In genomic region chr1:40078512-40079333, GRCh38 we compare ENCODE assay signal across 8 cellular contexts. TPM values are rescaled to one million over a fixed set of nuclear protein-coding genes. Genes with fewer than 3 reads are reported as not detected.
DNase-seq lines count a peak whose midpoint lies in the region; ATAC-seq, FAIRE-seq and TF ChIP-seq lines count a peak whose summit lies in the region.

No MANE protein-coding gene starts in this region.

- FAIRE-seq in pancreas (lab: Jason Lieb, UNC) = no peak

- no peak overlapping the region for H3K4me3 ChIP-seq in pancreas

- DNase-seq in COR-L47 (lab: John Stamatoyannopoulos, UW) (peak; percentile 100), HFFc6 (peak; percentile 50), NCI-H82 (lab: John Stamatoyannopoulos, UW) (peak; percentile 87), fibroblast of peridontal ligament (ENCODE audit: extremely low read depth) (peak; percentile 62), pancreas (peak in 3 of 6 donors; percentile 24 to 61 (median 33)), middle frontal gyrus (ENCODE audit: extremely low spot score, low spot score) (no peak)
- peak; percentile 45 for DNase-seq in activated CD8-positive, alpha-beta memory T cell treated with anti-CD3 and anti-CD28 coated beads, Interleukin-2, amount 50 U/mL, for 4 hours

- H3K36me3 Mint-ChIP-seq in HFFc6 (ENCODE audit: low read depth) = peaks cover 16% of the 10 kb centered on the region

- no peaks in the 10 kb centered on the region for H3K9me3 ChIP-seq in pancreas

- no peak overlapping the region for H3K4me3 Mint-ChIP-seq in HFFc6

- no peak overlapping the region for H3K27ac ChIP-seq in pancreas

- H3K36me3 ChIP-seq in pancreas = peaks cover 0 to 14% (median 0%) of the 10 kb centered on the region in 3 donors

- H3K27ac Mint-ChIP-seq in HFFc6 = peak overlapping the region; percentile 84

- no peaks in the 10 kb centered on the region for H3K9me3 Mint-ChIP-seq in HFFc6

- 78 to 84% methylated on average over 5 of the region's 5 CpGs for WGBS in pancreas, 2 donors

- ATAC-seq in pancreas (peak; percentile 59 to 86 (median 80)), HG03097 (IDR thresholded peaks at IDR 0.05; ENCODE audit: low FRiP score, unreplicated experiment) (no peak)

- peaks cover 25% of the 10 kb centered on the region for H3K4me1 Mint-ChIP-seq in HFFc6 (ENCODE audit: low read depth)

- no peaks in the 10 kb centered on the region for H3K4me1 ChIP-seq in pancreas

- TF ChIP-seq CTCF in HFFc6 (IDR thresholded peaks at IDR 0.05) = peak; percentile 89
- TF ChIP-seq CTCF in pancreas (IDR thresholded peaks at IDR 0.05) = peak; percentile 52 to 76 (median 66)

- no peaks in the 10 kb centered on the region for H3K27me3 ChIP-seq in pancreas

- intact Hi-C loops in pancreas (cut with DNase I) = no loop called here

- H3K27me3 Mint-ChIP-seq in HFFc6 (ENCODE audit: insufficient read depth) = peaks cover 2% of the 10 kb centered on the region

RNA-seq across cellular contexts. Expression of gene PPT1, which starts 18.3 kb away (rescaled TPM):
- 10 to 100 TPM; 73.1 to 88.8 (median 82.5) TPM for total RNA-seq in HFFc6 (2021; fragmentation: NEBNext Ultra II Directional; extraction: Animal tissue kit (Norgen Biotek cat#: 25700))
- total RNA-seq in pancreas = 10 to 100 TPM; 20.1 to 74.1 (median 32.2) TPM
- 10 to 100 TPM; 21.3 to 50.5 TPM for polyA plus RNA-seq in pancreas

RNA-seq across cellular contexts. Expression of gene CAP1, which starts 38.2 kb away (rescaled TPM):
- total RNA-seq in HFFc6 (2021; fragmentation: NEBNext Ultra II Directional; extraction: Animal tissue kit (Norgen Biotek cat#: 25700)) = 100 to 1,000 TPM; 665 to 743 (median 688) TPM
- 100 to 1,000 TPM in 2 of 6 donors, 10 to 100 TPM in 4; 40.7 to 146 (median 69.5) TPM for total RNA-seq in pancreas
- 10 to 100 TPM; 28.5 to 53.2 TPM for polyA plus RNA-seq in pancreas

Comparison
In these comparisons a context has a peak if more than half of its experiments do, and no peak if none do; other contexts are left out.
1. RNA of gene CAP1, which starts 38.2 kb away (total RNA-seq): 665 to 743 TPM in HFFc6; 40.7 to 146 TPM in pancreas; every median in the first group is over 4 times any median in the second.